In genomic region chr12:14993537-14994266, GRCh38 we compare ENCODE assay signal across 10 cellular contexts. TPM values are rescaled to one million over a fixed set of nuclear protein-coding genes. Genes with fewer than 3 reads are reported as not detected.
A peak's percentile ranks its signal among the peaks of the same experiment; 100 is the strongest.
DNase-seq lines count a peak whose midpoint lies in the region; ATAC-seq and TF ChIP-seq lines count a peak whose summit lies in the region.
"Had no signal": no experiment of that assay in that cellular context is flagged by ENCODE, and none has a peak within 500 bp of the region (broad histone marks: within the 10 kb centered on the region; RNA-seq: fewer than 3 reads in every experiment).

No MANE protein-coding gene starts in this region.

- peak overlapping the region; percentile 8 to 88 (median 82) for H3K27ac Mint-ChIP-seq in CD4-positive, alpha-beta memory T cell
- peak overlapping the region in 1 of 2 donors; percentile 85 for H3K27ac Mint-ChIP-seq in activated naive CD4-positive, alpha-beta T cell treated with anti-CD3 and anti-CD28 coated beads, Interleukin-2, amount 50 U/mL, for 72 hours

- peaks cover 24% of the 10 kb centered on the region for H3K4me1 ChIP-seq in CD4-positive, alpha-beta memory T cell (ENCODE audit: insufficient read depth, low read length)
- peaks cover 37 to 50% of the 10 kb centered on the region in 2 experiments for H3K4me1 ChIP-seq in neutrophil (ENCODE audit: control insufficient read depth in 1 of 2, insufficient read depth in 1 of 2, low read depth in 1 of 2, low read length in 1 of 2)

- no peaks in the 10 kb centered on the region for H3K36me3 ChIP-seq in CD4-positive, alpha-beta memory T cell (ENCODE audit: insufficient read depth, low read length)
- H3K36me3 ChIP-seq in neutrophil: no peaks in the 10 kb centered on the region

- H3K4me3 Mint-ChIP-seq in CD4-positive, alpha-beta memory T cell: peak overlapping the region in 2 of 8 donors; percentile 40 to 79

- TF ChIP-seq CTCF in neutrophil (IDR thresholded peaks at IDR 0.05): no peak
- no peak for TF ChIP-seq CTCF in omental fat pad (IDR thresholded peaks at IDR 0.05)

- H3K4me1 Mint-ChIP-seq in CD4-positive, alpha-beta memory T cell: peaks cover 22 to 28% (median 25%) of the 10 kb centered on the region in 4 donors

- CTCF ChIA-PET in CD4-positive, alpha-beta memory T cell (lab: Charles Lee; ENCODE audit: partially characterized antibody): interaction anchor here (0.8 to 9.4 kb wide), 12 partner anchors 10 to 270 kb away, joined by 3 to 191 read pairs (median 12); partner anchors contain the start of genes ARHGDIB, ART4, ERP27 and RERG

- no peak for DNase-seq in CD4-positive, alpha-beta memory T cell
- peak; percentile 51 for DNase-seq in HS-27A (ENCODE audit: low read depth)
- no peak for DNase-seq in activated naive CD4-positive, alpha-beta T cell treated with anti-CD3 and anti-CD28 coated beads, Interleukin-2, amount 50 U/mL, for 72 hours (ENCODE audit: low spot score in 2 of 2)
- no peak for DNase-seq in NK-92 (lab: John Stamatoyannopoulos, UW; ENCODE audit: unreplicated experiment)
- DNase-seq in omental fat pad (ENCODE audit: low spot score): no peak
- no peak for DNase-seq in NCI-H82 (lab: John Stamatoyannopoulos, UW)
- DNase-seq: NCI-H1092 treated with DMSO at 0.1 percent for 48 hours had no signal

- peaks cover 0 to 2% of the 10 kb centered on the region in 2 donors for H3K27me3 Mint-ChIP-seq in CD4-positive, alpha-beta memory T cell

- H3K27me3 ChIP-seq in CD4-positive, alpha-beta memory T cell (ENCODE audit: insufficient read depth, low read length): peaks cover 3% of the 10 kb centered on the region
- peaks cover 3% of the 10 kb centered on the region for H3K27me3 ChIP-seq in neutrophil

- H3K27ac ChIP-seq in CD4-positive, alpha-beta memory T cell (ENCODE audit: low read depth, low read length): no peak overlapping the region
- H3K27ac ChIP-seq in neutrophil: peak overlapping the region; percentile 56
- H3K27ac ChIP-seq: VCaP had no signal

- no peaks in the 10 kb centered on the region for H3K36me3 Mint-ChIP-seq in CD4-positive, alpha-beta memory T cell
- peaks cover 0 to 12% of the 10 kb centered on the region in 2 donors for H3K36me3 Mint-ChIP-seq in activated naive CD4-positive, alpha-beta T cell treated with anti-CD3 and anti-CD28 coated beads, Interleukin-2, amount 50 U/mL, for 72 hours

- intact Hi-C loops in CD4-positive, alpha-beta memory T cell (cut with micrococcal nuclease): loop anchor here (1.0 to 2.0 kb wide), 3 partner anchors 32 to 275 kb away; partner anchors contain the start of gene ARHGDIB

- ATAC-seq in activated naive CD4-positive, alpha-beta T cell treated with anti-CD3 and anti-CD28 coated beads, Interleukin-2, amount 50 U/mL, for 72 hours: peak; percentile 48 to 79
- ATAC-seq in HG02981 (IDR thresholded peaks at IDR 0.05; ENCODE audit: unreplicated experiment) (no peak), omental fat pad (ENCODE audit: low FRiP score) (no peak)

- H3K4me3 ChIP-seq in CD4-positive, alpha-beta memory T cell (ENCODE audit: low read length in 2 of 2): no peak overlapping the region
- no peak overlapping the region for H3K4me3 ChIP-seq in neutrophil (ENCODE audit: low read depth in 1 of 2, low read length in 1 of 2)

- peaks cover 0 to 9% (median 1%) of the 10 kb centered on the region in 8 donors for H3K9me3 Mint-ChIP-seq in CD4-positive, alpha-beta memory T cell
- peaks cover 0 to 6% of the 10 kb centered on the region in 2 donors for H3K9me3 Mint-ChIP-seq in activated naive CD4-positive, alpha-beta T cell treated with anti-CD3 and anti-CD28 coated beads, Interleukin-2, amount 50 U/mL, for 72 hours

- POLR2A ChIA-PET in CD4-positive, alpha-beta memory T cell (lab: Charles Lee; ENCODE audit: partially characterized antibody): interaction anchor here (1.1 to 4.2 kb wide), 7 partner anchors 31 to 218 kb away, joined by 3 to 40 read pairs (median 5); partner anchors contain the start of genes ARHGDIB, ART4 and ERP27

- H3K9me3 ChIP-seq in CD4-positive, alpha-beta memory T cell (ENCODE audit: control insufficient read depth in 1 of 2, low read length in 2 of 2): no peaks in the 10 kb centered on the region
- no peaks in the 10 kb centered on the region for H3K9me3 ChIP-seq in neutrophil

RNA-seq across cellular contexts. Expression of gene PDE6H, which starts 20.9 kb away (rescaled TPM):
- not detected for total RNA-seq in CD4-positive, alpha-beta memory T cell
- not detected for polyA plus RNA-seq in CD4-positive, alpha-beta memory T cell
- total RNA-seq in activated naive CD4-positive, alpha-beta T cell treated with anti-CD3 and anti-CD28 coated beads, Interleukin-2, amount 50 U/mL, for 72 hours: not detected
- not detected for total RNA-seq in omental fat pad

RNA-seq across cellular contexts. Expression of gene ARHGDIB, which starts 32.3 kb away (rescaled TPM):
- 100 to 1,000 TPM; 717 to 768 TPM for total RNA-seq in CD4-positive, alpha-beta memory T cell
- polyA plus RNA-seq in CD4-positive, alpha-beta memory T cell: 1,000 to 10,000 TPM; 2,962 to 4,406 TPM
- 100 to 1,000 TPM; 667 to 811 TPM for total RNA-seq in activated naive CD4-positive, alpha-beta T cell treated with anti-CD3 and anti-CD28 coated beads, Interleukin-2, amount 50 U/mL, for 72 hours
- 100 to 1,000 TPM; 128 to 259 (median 205) TPM for total RNA-seq in omental fat pad

RNA-seq across cellular contexts. Expression of gene ERP27, which starts 55.4 kb away (rescaled TPM):
- 10 to 100 TPM in 1 of 2 experiments, 1 to 10 TPM in 1; 9.3 to 11.5 TPM for total RNA-seq in CD4-positive, alpha-beta memory T cell
- 1 to 10 TPM; 3.4 to 4.5 TPM for polyA plus RNA-seq in CD4-positive, alpha-beta memory T cell
- 1 to 10 TPM; 1.5 to 5.0 TPM for total RNA-seq in activated naive CD4-positive, alpha-beta T cell treated with anti-CD3 and anti-CD28 coated beads, Interleukin-2, amount 50 U/mL, for 72 hours
- under 1 TPM in 2 of 4 donors, not detected in 2; 0.56 to 0.60 TPM for total RNA-seq in omental fat pad

Comparison
In these comparisons a context has a peak if more than half of its experiments do, and no peak if none do; other contexts are left out.
1. ATAC-seq: peak in activated naive CD4-positive, alpha-beta T cell treated with anti-CD3 and anti-CD28 coated beads, Interleukin-2, amount 50 U/mL, for 72 hours (2 of 2); none in HG02981 (single experiment) and omental fat pad (single experiment).